Comparison of ENCODE assay signal across 8 cellular contexts in the genomic region with DNA sequence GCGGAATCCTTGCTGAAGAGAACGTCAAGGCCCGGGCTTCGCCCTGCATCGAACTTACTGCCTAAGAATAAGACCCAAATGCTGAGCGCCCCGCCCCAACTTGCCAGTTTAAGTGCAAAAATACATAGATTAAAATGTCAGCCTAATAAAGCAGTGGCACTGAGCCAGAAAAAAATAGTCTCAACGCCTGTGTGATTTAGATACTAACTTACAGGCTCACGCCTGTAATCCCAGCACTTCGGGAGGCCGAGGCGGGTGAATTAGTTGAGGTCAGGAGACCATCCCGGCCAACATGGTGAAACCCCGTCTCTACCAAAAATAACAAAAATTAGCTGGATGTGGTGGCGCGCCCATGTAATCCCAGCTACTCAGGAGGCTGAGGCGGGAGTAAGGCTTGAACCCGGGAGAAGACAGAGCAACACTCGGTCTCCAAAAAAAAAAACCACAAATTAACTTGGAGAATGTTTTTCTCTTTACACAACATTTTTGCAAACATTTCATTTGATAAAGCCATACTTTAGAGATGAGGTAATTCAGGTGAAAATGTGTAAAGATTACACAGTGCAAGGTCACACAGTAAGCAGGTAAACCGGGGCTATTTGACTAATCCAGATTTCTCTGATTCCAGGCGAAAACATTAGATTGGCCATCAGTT. TPM values are rescaled to one million over a fixed set of nuclear protein-coding genes. Genes with fewer than 3 reads are reported as not detected.
DNase-seq lines count a peak whose midpoint lies in the region; ATAC-seq and TF ChIP-seq lines count a peak whose summit lies in the region.

No MANE protein-coding gene starts in this region.

- no peaks in the 10 kb centered on the region for H3K9me3 Mint-ChIP-seq in activated naive CD4-positive, alpha-beta T cell treated with anti-CD3 and anti-CD28 coated beads for 36 hours
- H3K9me3 Mint-ChIP-seq in chondrocyte (ENCODE audit: low read depth), result no peaks in the 10 kb centered on the region

- no peak for TF ChIP-seq CTCF in chondrocyte (IDR thresholded peaks at IDR 0.05)

- H3K27me3 Mint-ChIP-seq in activated naive CD4-positive, alpha-beta T cell treated with anti-CD3 and anti-CD28 coated beads for 36 hours (ENCODE audit: low read depth), result no peaks in the 10 kb centered on the region
- H3K27me3 Mint-ChIP-seq in chondrocyte (ENCODE audit: low read depth), result no peaks in the 10 kb centered on the region

- H3K4me1 Mint-ChIP-seq in activated naive CD4-positive, alpha-beta T cell treated with anti-CD3 and anti-CD28 coated beads for 36 hours (ENCODE audit: low read depth), result peaks cover 29% of the 10 kb centered on the region
- H3K4me1 Mint-ChIP-seq in chondrocyte (ENCODE audit: low read depth), result peaks cover 40% of the 10 kb centered on the region

- peak overlapping the region; percentile 46 for H2BK120ac ChIP-seq in mesendoderm (ENCODE audit: low read depth, low read length)

- peak overlapping the region; percentile 60 for H4K5ac ChIP-seq in mesendoderm (ENCODE audit: low read length)

- CTCF ChIA-PET in activated naive CD4-positive, alpha-beta T cell treated with anti-CD3 and anti-CD28 coated beads for 36 hours (lab: Charles Lee), result interaction anchor here (0.7 kb wide), 1 partner anchor 25 kb away, joined by 4 read pairs; no protein-coding TSS in a partner anchor

- H3K4ac ChIP-seq in mesendoderm (ENCODE audit: low read depth, low read length), result peak overlapping the region; percentile 46

- H3K79me1 ChIP-seq in mesendoderm (ENCODE audit: low read length), result peaks cover 2% of the 10 kb centered on the region

- peak overlapping the region; percentile 97 for H3K56ac ChIP-seq in mesendoderm (ENCODE audit: low read length)

- intact Hi-C loops in activated naive CD4-positive, alpha-beta T cell treated with anti-CD3 and anti-CD28 coated beads for 36 hours (cut with micrococcal nuclease), result loop anchor here (2.0 to 5.0 kb wide), 4 partner anchors 55 to 1909 kb away; partner anchors contain the start of genes CCR4 and STT3B

- no CpG with 5 or more reads among the region's 21 CpGs for WGBS in mesendoderm (ENCODE audit: extremely low coverage, insufficient coverage, low lambda C conversion rate)

- no peaks in the 10 kb centered on the region for H3K36me3 ChIP-seq in mesendoderm (ENCODE audit: control insufficient read depth, insufficient read depth, low read length)

- peak overlapping the region; percentile 95 for H3K23ac ChIP-seq in mesendoderm (ENCODE audit: low read length)

- peak overlapping the region; percentile 95 for H3K27ac ChIP-seq in mesendoderm (ENCODE audit: low read depth, low read length)

- peak overlapping the region; percentile 46 for H3K18ac ChIP-seq in mesendoderm (ENCODE audit: low read length)

- H3K4me2 ChIP-seq in mesendoderm (ENCODE audit: low read length), result peak overlapping the region; percentile 98

- peaks cover 28% of the 10 kb centered on the region for H3K79me2 ChIP-seq in mesendoderm (ENCODE audit: control insufficient read depth, insufficient read depth, low read length)

- H3K4me3 ChIP-seq in mesendoderm (ENCODE audit: low read length), result peak overlapping the region; percentile 84

- peaks cover 4% of the 10 kb centered on the region for H3K36me3 Mint-ChIP-seq in activated naive CD4-positive, alpha-beta T cell treated with anti-CD3 and anti-CD28 coated beads for 36 hours (ENCODE audit: low read depth)
- H3K36me3 Mint-ChIP-seq in chondrocyte (ENCODE audit: low read depth), result no peaks in the 10 kb centered on the region

- H2BK5ac ChIP-seq in mesendoderm (ENCODE audit: low read length), result no peak overlapping the region

- H4K8ac ChIP-seq in mesendoderm (ENCODE audit: low read depth, low read length), result peak overlapping the region; percentile 17

- no peak overlapping the region for H2AK5ac ChIP-seq in mesendoderm (ENCODE audit: low read length)

- no peak for DNase-seq in activated naive CD4-positive, alpha-beta T cell treated with anti-CD3 and anti-CD28 coated beads for 36 hours
- DNase-seq in activated naive CD4-positive, alpha-beta T cell (lab: John Stamatoyannopoulos, UW), result no peak
- DNase-seq in chondrocyte (ENCODE audit: low spot score) (no peak), mesendoderm (no peak), ureter (ENCODE audit: low spot score) (peak; percentile 67), occipital lobe (lab: John Stamatoyannopoulos, UW) (no peak), NCI-H774 (lab: John Stamatoyannopoulos, UW) (no peak)

- no peaks in the 10 kb centered on the region for H3K27me3 ChIP-seq in mesendoderm (ENCODE audit: insufficient read depth, low read length, poor library complexity)

- H3K9ac ChIP-seq in mesendoderm (ENCODE audit: low read length), result peak overlapping the region; percentile 93

- H3K4me1 ChIP-seq in mesendoderm (ENCODE audit: control insufficient read depth, low read depth, low read length), result peaks cover 3% of the 10 kb centered on the region

- H3K27ac Mint-ChIP-seq in activated naive CD4-positive, alpha-beta T cell treated with anti-CD3 and anti-CD28 coated beads for 36 hours, result peak overlapping the region; percentile 100
- H3K27ac Mint-ChIP-seq in chondrocyte (ENCODE audit: unreplicated experiment), result peak overlapping the region; percentile 100

- no peak overlapping the region for H2BK15ac ChIP-seq in mesendoderm (replicated peaks; ENCODE audit: low read depth)

- ATAC-seq in GM18511 (IDR thresholded peaks at IDR 0.05; ENCODE audit: unreplicated experiment), result no peak

- H3K4me3 Mint-ChIP-seq in activated naive CD4-positive, alpha-beta T cell treated with anti-CD3 and anti-CD28 coated beads for 36 hours, result peak overlapping the region; percentile 99
- peak overlapping the region; percentile 96 for H3K4me3 Mint-ChIP-seq in chondrocyte (ENCODE audit: unreplicated experiment)

RNA-seq across cellular contexts. Expression of gene UBP1, which starts 1.2 kb away (rescaled TPM):
- 10 to 100 TPM; 42.8 to 44.0 TPM for total RNA-seq in activated naive CD4-positive, alpha-beta T cell treated with anti-CD3 and anti-CD28 coated beads for 36 hours
- total RNA-seq in chondrocyte (60.6 to 61.8 TPM (median 60.9 TPM) in 3 replicates), ureter (73.7 TPM), occipital lobe (81.9 TPM)
- 63.1 TPM for polyA plus RNA-seq in mesendoderm (2013, experiment 1 of 2)
- polyA plus RNA-seq in mesendoderm (2013, experiment 2 of 2), result 69.1 TPM
